In genomic region chr12:46219147-46219891, GRCh38 we compare ENCODE assay signal across 11 cellular contexts. TPM values are rescaled to one million over a fixed set of nuclear protein-coding genes. Genes with fewer than 3 reads are reported as not detected.
DNase-seq lines count a peak whose midpoint lies in the region; ATAC-seq and TF ChIP-seq lines count a peak whose summit lies in the region.
"Had no signal": no experiment of that assay in that cellular context is flagged by ENCODE, and none has a peak within 500 bp of the region (broad histone marks: within the 10 kb centered on the region; RNA-seq: fewer than 3 reads in every experiment).

No MANE protein-coding gene starts in this region.

- DNase-seq in T-helper 1 cell (no peak), activated B cell treated with CpG ODN at 0.5 μM for 24 hours (no peak), esophagus squamous epithelium (lab: John Stamatoyannopoulos, UW) (no peak), NCI-H524 treated with DMSO at 0.1 percent for 48 hours (lab: John Stamatoyannopoulos, UW) (no peak), NCI-H226 (no peak)
- DNase-seq: NCI-H1417 treated with DMSO at 0.1 percent for 48 hours had no signal

- peak overlapping the region; percentile 96 for H3K27ac Mint-ChIP-seq in T-helper 1 cell treated with Interleukin-12 subunit alpha and Interleukin-12 subunit beta and Interleukin-4 antibody, amounts not matched to agents 30 μg/mL and 1 μg/mL, for 36 hours
- peak overlapping the region; percentile 98 for H3K27ac Mint-ChIP-seq in activated B cell treated with CpG ODN at 0.5 μM for 24 hours
- H3K27ac Mint-ChIP-seq in stimulated activated memory B cell treated with anti-CD40 and anti-IgM and Interleukin-4, amounts not matched to agents 10 μg/mL and 1 μg/mL and 100 μg/mL, for 72 hours: peak overlapping the region; percentile 98

- H3K9me3 ChIP-seq in esophagus squamous epithelium: no peaks in the 10 kb centered on the region

- TF ChIP-seq CTCF in activated B cell treated with CpG ODN at 0.5 μM for 24 hours (IDR thresholded peaks at IDR 0.05) (no peak), esophagus squamous epithelium (IDR thresholded peaks at IDR 0.05) (no peak)

- H3K27me3 ChIP-seq in esophagus squamous epithelium: no peaks in the 10 kb centered on the region

- POLR2A ChIA-PET in activated B cell treated with CpG ODN at 0.5 μM for 24 hours (lab: Charles Lee): interaction anchor here (1.0 to 6.6 kb wide), 5 partner anchors 12 to 153 kb away, joined by 3 to 154 read pairs (median 14); partner anchors contain the start of genes SLC38A1 and SLC38A2

- 85 to 89% methylated on average over 2 of the region's 2 CpGs for WGBS in esophagus squamous epithelium, 2 donors

- peaks cover 0 to 10% (median 0%) of the 10 kb centered on the region in 3 donors for H3K36me3 ChIP-seq in esophagus squamous epithelium

- CTCF ChIA-PET in activated B cell treated with CpG ODN at 0.5 μM for 24 hours (lab: Charles Lee): interaction anchor here (1.6 kb wide), 1 partner anchor 50 kb away, joined by 3 read pairs; the partner anchor contains the start of gene SLC38A1

- H3K4me3 ChIP-seq in esophagus squamous epithelium: no peak overlapping the region
- H3K4me3 ChIP-seq: lung had no signal

- no peaks in the 10 kb centered on the region for H3K9me3 Mint-ChIP-seq in T-helper 1 cell treated with Interleukin-12 subunit alpha and Interleukin-12 subunit beta and Interleukin-4 antibody, amounts not matched to agents 30 μg/mL and 1 μg/mL, for 36 hours
- H3K9me3 Mint-ChIP-seq in activated B cell treated with CpG ODN at 0.5 μM for 24 hours: peaks cover 2% of the 10 kb centered on the region
- H3K9me3 Mint-ChIP-seq in stimulated activated memory B cell treated with anti-CD40 and anti-IgM and Interleukin-4, amounts not matched to agents 10 μg/mL and 1 μg/mL and 100 μg/mL, for 72 hours: no peaks in the 10 kb centered on the region
- H3K9me3 Mint-ChIP-seq: brain had no signal

- peaks cover 8 to 80% (median 27%) of the 10 kb centered on the region in 3 donors for H3K4me1 ChIP-seq in esophagus squamous epithelium

- H3K4me1 Mint-ChIP-seq in T-helper 1 cell treated with Interleukin-12 subunit alpha and Interleukin-12 subunit beta and Interleukin-4 antibody, amounts not matched to agents 30 μg/mL and 1 μg/mL, for 36 hours (ENCODE audit: low read depth): peaks cover 88% of the 10 kb centered on the region
- peaks cover 96% of the 10 kb centered on the region for H3K4me1 Mint-ChIP-seq in activated B cell treated with CpG ODN at 0.5 μM for 24 hours
- peaks cover 94% of the 10 kb centered on the region for H3K4me1 Mint-ChIP-seq in stimulated activated memory B cell treated with anti-CD40 and anti-IgM and Interleukin-4, amounts not matched to agents 10 μg/mL and 1 μg/mL and 100 μg/mL, for 72 hours

- H3K27me3 Mint-ChIP-seq in T-helper 1 cell treated with Interleukin-12 subunit alpha and Interleukin-12 subunit beta and Interleukin-4 antibody, amounts not matched to agents 30 μg/mL and 1 μg/mL, for 36 hours (ENCODE audit: low read depth): no peaks in the 10 kb centered on the region
- H3K27me3 Mint-ChIP-seq in activated B cell treated with CpG ODN at 0.5 μM for 24 hours: no peaks in the 10 kb centered on the region
- no peaks in the 10 kb centered on the region for H3K27me3 Mint-ChIP-seq in stimulated activated memory B cell treated with anti-CD40 and anti-IgM and Interleukin-4, amounts not matched to agents 10 μg/mL and 1 μg/mL and 100 μg/mL, for 72 hours
- H3K27me3 Mint-ChIP-seq: brain had no signal

- peak overlapping the region in 3 of 4 donors; percentile 0 to 51 (median 43) for H3K27ac ChIP-seq in esophagus squamous epithelium

- intact Hi-C loops in activated B cell treated with CpG ODN at 0.5 μM for 24 hours (cut with micrococcal nuclease) (loop anchor here (1.0 to 10.0 kb wide), 7 partner anchors 8 to 1593 kb away; partner anchors contain the start of genes ARID2 and SLC38A2), esophagus squamous epithelium (cut with DNase I) (no loop called here)

- H3K4me3 Mint-ChIP-seq in T-helper 1 cell treated with Interleukin-12 subunit alpha and Interleukin-12 subunit beta and Interleukin-4 antibody, amounts not matched to agents 30 μg/mL and 1 μg/mL, for 36 hours: peak overlapping the region; percentile 62
- H3K4me3 Mint-ChIP-seq in activated B cell treated with CpG ODN at 0.5 μM for 24 hours: peak overlapping the region; percentile 49
- H3K4me3 Mint-ChIP-seq in stimulated activated memory B cell treated with anti-CD40 and anti-IgM and Interleukin-4, amounts not matched to agents 10 μg/mL and 1 μg/mL and 100 μg/mL, for 72 hours: peak overlapping the region; percentile 58
- H3K4me3 Mint-ChIP-seq: brain had no signal

- H3K36me3 Mint-ChIP-seq in T-helper 1 cell treated with Interleukin-12 subunit alpha and Interleukin-12 subunit beta and Interleukin-4 antibody, amounts not matched to agents 30 μg/mL and 1 μg/mL, for 36 hours (ENCODE audit: low read depth): peaks cover 62% of the 10 kb centered on the region
- H3K36me3 Mint-ChIP-seq in activated B cell treated with CpG ODN at 0.5 μM for 24 hours (ENCODE audit: low read depth): peaks cover 80% of the 10 kb centered on the region
- H3K36me3 Mint-ChIP-seq in stimulated activated memory B cell treated with anti-CD40 and anti-IgM and Interleukin-4, amounts not matched to agents 10 μg/mL and 1 μg/mL and 100 μg/mL, for 72 hours: peaks cover 73% of the 10 kb centered on the region

- ATAC-seq in activated B cell treated with CpG ODN at 0.5 μM for 24 hours (ENCODE audit: low read depth) (no peak), HG03342 (IDR thresholded peaks at IDR 0.05; ENCODE audit: unreplicated experiment) (no peak)
- no peak for ATAC-seq in stimulated activated memory B cell treated with anti-CD40 and anti-IgM and Interleukin-4, amounts not matched to agents 10 μg/mL and 1 μg/mL and 100 μg/mL, for 72 hours

- TF ChIP-seq POLR2A in esophagus squamous epithelium (IDR thresholded peaks at IDR 0.05): no peak

RNA-seq across cellular contexts. Expression of gene SLC38A1, which starts 49.5 kb away (rescaled TPM):
- total RNA-seq in activated B cell treated with CpG ODN at 0.5 μM for 24 hours (283 and 314 TPM in 2 replicates), esophagus squamous epithelium (10 to 100 TPM; 23.3 to 88.7 (median 73.3) TPM)
